In genomic region chr18:56650944-56651770, GRCh38 we compare ENCODE assay signal across 8 cellular contexts. TPM values are rescaled to one million over a fixed set of nuclear protein-coding genes. Genes with fewer than 3 reads are reported as not detected.
DNase-seq lines count a peak whose midpoint lies in the region; ATAC-seq and TF ChIP-seq lines count a peak whose summit lies in the region.

TSS of gene WDR7 (plus strand) at chr18:56651359. CDS start at chr18:56672516, 21,157 bp downstream.

- H3K4me3 ChIP-seq in BJ (ENCODE audit: low read depth, low read length), result peak within 1 kb of the TSS; percentile 86
- H3K4me3 ChIP-seq in coronary artery, result peak within 1 kb of the TSS; percentile 88

- peaks cover 52% of the 10 kb centered on the region for H3K4me1 Mint-ChIP-seq in activated CD4-positive, alpha-beta T cell treated with anti-CD3 and anti-CD28 coated beads, Interleukin-2, amount 10 ng/mL, durations not matched to agents 24 days and 14 days

- intact Hi-C loops in activated CD4-positive, alpha-beta T cell treated with anti-CD3 and anti-CD28 coated beads, Interleukin-2, amount 10 ng/mL, durations not matched to agents 24 days and 14 days (cut with micrococcal nuclease), result loop anchor here (1.0 to 5.0 kb wide), 4 partner anchors 13 to 1064 kb away; partner anchors contain the start of genes TCF4 and TXNL1

- peaks cover 11% of the 10 kb centered on the region for H3K36me3 Mint-ChIP-seq in activated CD4-positive, alpha-beta T cell treated with anti-CD3 and anti-CD28 coated beads, Interleukin-2, amount 10 ng/mL, durations not matched to agents 24 days and 14 days (ENCODE audit: low read depth)

- H3K36me3 ChIP-seq in BJ (ENCODE audit: control insufficient read depth, insufficient read depth, low read length), result no peaks in the 10 kb centered on the region

- peaks cover 2% of the 10 kb centered on the region for H3K27me3 Mint-ChIP-seq in activated CD4-positive, alpha-beta T cell treated with anti-CD3 and anti-CD28 coated beads, Interleukin-2, amount 10 ng/mL, durations not matched to agents 24 days and 14 days

- H3K27me3 ChIP-seq in BJ (ENCODE audit: control insufficient read depth, insufficient read depth, low read length), result no peaks in the 10 kb centered on the region
- no peaks in the 10 kb centered on the region for H3K27me3 ChIP-seq in layer of hippocampus (ENCODE audit: control insufficient read depth, insufficient read depth, low read length)

- H3K9me3 Mint-ChIP-seq in activated CD4-positive, alpha-beta T cell treated with anti-CD3 and anti-CD28 coated beads, Interleukin-2, amount 10 ng/mL, durations not matched to agents 24 days and 14 days, result peaks cover 6% of the 10 kb centered on the region

- ATAC-seq in GM19324 (IDR thresholded peaks at IDR 0.05; ENCODE audit: low FRiP score, unreplicated experiment) (peak; percentile 99), HG03469 (IDR thresholded peaks at IDR 0.05; ENCODE audit: unreplicated experiment) (peak; percentile 94)

- H3K27ac Mint-ChIP-seq in activated CD4-positive, alpha-beta T cell treated with anti-CD3 and anti-CD28 coated beads, Interleukin-2, amount 10 ng/mL, durations not matched to agents 24 days and 14 days, result peak within 1 kb of the TSS; percentile 96

- POLR2A ChIA-PET in BJ (lab: Charles Lee), result interaction anchor here (0.6 kb wide), 2 partner anchors 12 to 1427 kb away, joined by 3 to 4 read pairs; no protein-coding TSS in a partner anchor

- TF ChIP-seq CTCF in BJ (IDR thresholded peaks at IDR 0.05; ENCODE audit: insufficient read depth, low read depth, low read length) (no peak), coronary artery (IDR thresholded peaks at IDR 0.05) (no peak)

- H3K27ac ChIP-seq in coronary artery, result peak within 1 kb of the TSS; percentile 79 to 94
- peak within 1 kb of the TSS; percentile 86 for H3K27ac ChIP-seq in layer of hippocampus (ENCODE audit: low read depth, low read length)

- DNase-seq in BJ (ENCODE audit: low read depth) (peak; percentile 91), NCI-H526 treated with DMSO at 0.1 percent for 48 hours (lab: John Stamatoyannopoulos, UW) (peak; percentile 98), coronary artery (ENCODE audit: low spot score) (peak; percentile 99)
- peak; percentile 98 for DNase-seq in activated CD4-positive, alpha-beta T cell treated with anti-CD3 and anti-CD28 coated beads, Interleukin-2, amount 10 ng/mL, durations not matched to agents 24 days and 14 days
- peak; percentile 85 to 94 for DNase-seq in stimulated activated CD4-positive, alpha-beta T cell treated with anti-CD3 and anti-CD28 coated beads, Interleukin-1b, Interleukin-23, amount 100 ng/mL, for 4 hours (ENCODE audit: low read depth in 2 of 2)

- H3K4me3 Mint-ChIP-seq in activated CD4-positive, alpha-beta T cell treated with anti-CD3 and anti-CD28 coated beads, Interleukin-2, amount 10 ng/mL, durations not matched to agents 24 days and 14 days, result peak within 1 kb of the TSS; percentile 96

- CTCF ChIA-PET in BJ (lab: Yijun Ruan, JAX), result interaction anchor here (1.0 to 1.7 kb wide), 4 partner anchors 10 to 16 kb away, joined by 3 to 5 read pairs (median 3); no protein-coding TSS in a partner anchor

RNA-seq across cellular contexts. Expression of gene WDR7, which starts in this region (rescaled TPM):
- polyA plus RNA-seq in BJ (2011; rRNA removed), result 4.9 and 9.7 TPM in 2 replicates
- 26.7 and 28.6 TPM in 2 replicates for polyA minus RNA-seq in BJ (2011; rRNA and poly(A)+ RNA removed)
- 20.8 and 26.0 TPM in 2 replicates for total RNA-seq in activated CD4-positive, alpha-beta T cell treated with anti-CD3 and anti-CD28 coated beads, Interleukin-2, amount 10 ng/mL, durations not matched to agents 24 days and 14 days

Comparison
In these comparisons a context has a peak if more than half of its experiments do, and no peak if none do; other contexts are left out.
1. Peak in every context shown above with its lines: DNase-seq, ATAC-seq, H3K4me3 ChIP-seq and H3K27ac ChIP-seq.